1 cellular context compared by ENCODE assay signal in the genomic region with DNA sequence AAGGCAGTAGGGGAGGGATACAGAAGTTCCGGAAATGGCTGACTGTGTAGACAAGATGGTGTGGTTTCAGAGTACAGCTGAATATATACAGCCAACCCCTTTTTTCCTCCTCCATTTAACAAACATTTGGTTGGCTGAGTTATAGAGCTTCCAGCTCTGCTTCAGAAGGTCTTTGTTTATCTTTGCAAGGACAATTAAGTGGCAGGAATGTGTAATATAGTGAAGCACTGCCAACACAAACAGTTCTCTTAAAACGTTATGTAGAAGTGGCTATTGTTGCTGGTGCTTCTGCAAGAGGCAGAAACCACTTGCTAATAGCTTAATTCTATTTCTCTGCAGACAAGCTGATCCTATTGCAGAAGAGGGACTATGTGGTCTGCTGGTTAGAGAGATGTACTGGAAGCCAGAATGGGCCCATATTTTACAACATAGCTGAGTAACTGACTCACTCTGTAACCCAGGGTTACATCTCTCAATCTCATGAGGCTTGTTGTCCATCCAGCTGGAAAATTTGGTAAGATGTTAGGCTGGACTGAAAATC.
A peak's percentile ranks its signal among the peaks of the same experiment; 100 is the strongest.
TF ChIP-seq lines count a peak whose summit lies in the region.

No MANE protein-coding gene starts in this region.

TF ChIP-seq in SK-N-SH, 30 proteins besides CTCF, POLR2A, EP300 and RAD21 (continued from another document):
- TF ChIP-seq, protein P1, sequence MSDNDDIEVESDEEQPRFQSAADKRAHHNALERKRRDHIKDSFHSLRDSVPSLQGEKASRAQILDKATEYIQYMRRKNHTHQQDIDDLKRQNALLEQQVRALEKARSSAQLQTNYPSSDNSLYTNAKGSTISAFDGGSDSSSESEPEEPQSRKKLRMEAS (IDR thresholded peaks at IDR 0.05; ENCODE audit: low read depth): no peak
- TF ChIP-seq RFX5 (IDR thresholded peaks at IDR 0.05; ENCODE audit: low read length) (no peak), NRF1 (IDR thresholded peaks at IDR 0.05; ENCODE audit: low read depth, low read length) (no peak), EZH2phosphoT487 (IDR thresholded peaks at IDR 0.05; ENCODE audit: borderline replicate concordance, low read depth) (no peak), TAF1 (IDR thresholded peaks at IDR 0.05; ENCODE audit: borderline replicate concordance, low read depth, low read length) (no peak), MXI1 (IDR thresholded peaks at IDR 0.05; ENCODE audit: low read depth, low read length) (no peak), SMC3 (IDR thresholded peaks at IDR 0.05; ENCODE audit: low read depth, low read length) (no peak), FOSL2 (IDR thresholded peaks at IDR 0.05; ENCODE audit: borderline replicate concordance, low read depth) (peak; percentile 38; the same call in 1 of the 2 replicates), ELF1 (IDR thresholded peaks at IDR 0.05) (no peak), YY1 (IDR thresholded peaks at IDR 0.05; ENCODE audit: low read depth) (no peak)
- TF ChIP-seq, protein P2, sequence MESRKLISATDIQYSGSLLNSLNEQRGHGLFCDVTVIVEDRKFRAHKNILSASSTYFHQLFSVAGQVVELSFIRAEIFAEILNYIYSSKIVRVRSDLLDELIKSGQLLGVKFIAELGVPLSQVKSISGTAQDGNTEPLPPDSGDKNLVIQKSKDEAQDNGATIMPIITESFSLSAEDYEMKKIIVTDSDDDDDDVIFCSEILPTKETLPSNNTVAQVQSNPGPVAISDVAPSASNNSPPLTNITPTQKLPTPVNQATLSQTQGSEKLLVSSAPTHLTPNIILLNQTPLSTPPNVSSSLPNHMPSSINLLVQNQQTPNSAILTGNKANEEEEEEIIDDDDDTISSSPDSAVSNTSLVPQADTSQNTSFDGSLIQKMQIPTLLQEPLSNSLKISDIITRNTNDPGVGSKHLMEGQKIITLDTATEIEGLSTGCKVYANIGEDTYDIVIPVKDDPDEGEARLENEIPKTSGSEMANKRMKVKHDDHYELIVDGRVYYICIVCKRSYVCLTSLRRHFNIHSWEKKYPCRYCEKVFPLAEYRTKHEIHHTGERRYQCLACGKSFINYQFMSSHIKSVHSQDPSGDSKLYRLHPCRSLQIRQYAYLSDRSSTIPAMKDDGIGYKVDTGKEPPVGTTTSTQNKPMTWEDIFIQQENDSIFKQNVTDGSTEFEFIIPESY (IDR thresholded peaks at IDR 0.05; ENCODE audit: borderline replicate concordance, low read depth): no peak
- TF ChIP-seq, protein P3, sequence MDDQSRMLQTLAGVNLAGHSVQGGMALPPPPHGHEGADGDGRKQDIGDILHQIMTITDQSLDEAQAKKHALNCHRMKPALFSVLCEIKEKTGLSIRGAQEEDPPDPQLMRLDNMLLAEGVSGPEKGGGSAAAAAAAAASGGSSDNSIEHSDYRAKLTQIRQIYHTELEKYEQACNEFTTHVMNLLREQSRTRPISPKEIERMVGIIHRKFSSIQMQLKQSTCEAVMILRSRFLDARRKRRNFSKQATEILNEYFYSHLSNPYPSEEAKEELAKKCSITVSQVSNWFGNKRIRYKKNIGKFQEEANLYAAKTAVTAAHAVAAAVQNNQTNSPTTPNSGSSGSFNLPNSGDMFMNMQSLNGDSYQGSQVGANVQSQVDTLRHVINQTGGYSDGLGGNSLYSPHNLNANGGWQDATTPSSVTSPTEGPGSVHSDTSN (IDR thresholded peaks at IDR 0.05): peak; percentile 36; the same call in 1 of the 2 replicates
- TF ChIP-seq, protein P4, sequence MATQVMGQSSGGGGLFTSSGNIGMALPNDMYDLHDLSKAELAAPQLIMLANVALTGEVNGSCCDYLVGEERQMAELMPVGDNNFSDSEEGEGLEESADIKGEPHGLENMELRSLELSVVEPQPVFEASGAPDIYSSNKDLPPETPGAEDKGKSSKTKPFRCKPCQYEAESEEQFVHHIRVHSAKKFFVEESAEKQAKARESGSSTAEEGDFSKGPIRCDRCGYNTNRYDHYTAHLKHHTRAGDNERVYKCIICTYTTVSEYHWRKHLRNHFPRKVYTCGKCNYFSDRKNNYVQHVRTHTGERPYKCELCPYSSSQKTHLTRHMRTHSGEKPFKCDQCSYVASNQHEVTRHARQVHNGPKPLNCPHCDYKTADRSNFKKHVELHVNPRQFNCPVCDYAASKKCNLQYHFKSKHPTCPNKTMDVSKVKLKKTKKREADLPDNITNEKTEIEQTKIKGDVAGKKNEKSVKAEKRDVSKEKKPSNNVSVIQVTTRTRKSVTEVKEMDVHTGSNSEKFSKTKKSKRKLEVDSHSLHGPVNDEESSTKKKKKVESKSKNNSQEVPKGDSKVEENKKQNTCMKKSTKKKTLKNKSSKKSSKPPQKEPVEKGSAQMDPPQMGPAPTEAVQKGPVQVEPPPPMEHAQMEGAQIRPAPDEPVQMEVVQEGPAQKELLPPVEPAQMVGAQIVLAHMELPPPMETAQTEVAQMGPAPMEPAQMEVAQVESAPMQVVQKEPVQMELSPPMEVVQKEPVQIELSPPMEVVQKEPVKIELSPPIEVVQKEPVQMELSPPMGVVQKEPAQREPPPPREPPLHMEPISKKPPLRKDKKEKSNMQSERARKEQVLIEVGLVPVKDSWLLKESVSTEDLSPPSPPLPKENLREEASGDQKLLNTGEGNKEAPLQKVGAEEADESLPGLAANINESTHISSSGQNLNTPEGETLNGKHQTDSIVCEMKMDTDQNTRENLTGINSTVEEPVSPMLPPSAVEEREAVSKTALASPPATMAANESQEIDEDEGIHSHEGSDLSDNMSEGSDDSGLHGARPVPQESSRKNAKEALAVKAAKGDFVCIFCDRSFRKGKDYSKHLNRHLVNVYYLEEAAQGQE (IDR thresholded peaks at IDR 0.05; ENCODE audit: low read depth, low read length): no peak
